1 cellular context compared by ENCODE assay signal in the genomic region with DNA sequence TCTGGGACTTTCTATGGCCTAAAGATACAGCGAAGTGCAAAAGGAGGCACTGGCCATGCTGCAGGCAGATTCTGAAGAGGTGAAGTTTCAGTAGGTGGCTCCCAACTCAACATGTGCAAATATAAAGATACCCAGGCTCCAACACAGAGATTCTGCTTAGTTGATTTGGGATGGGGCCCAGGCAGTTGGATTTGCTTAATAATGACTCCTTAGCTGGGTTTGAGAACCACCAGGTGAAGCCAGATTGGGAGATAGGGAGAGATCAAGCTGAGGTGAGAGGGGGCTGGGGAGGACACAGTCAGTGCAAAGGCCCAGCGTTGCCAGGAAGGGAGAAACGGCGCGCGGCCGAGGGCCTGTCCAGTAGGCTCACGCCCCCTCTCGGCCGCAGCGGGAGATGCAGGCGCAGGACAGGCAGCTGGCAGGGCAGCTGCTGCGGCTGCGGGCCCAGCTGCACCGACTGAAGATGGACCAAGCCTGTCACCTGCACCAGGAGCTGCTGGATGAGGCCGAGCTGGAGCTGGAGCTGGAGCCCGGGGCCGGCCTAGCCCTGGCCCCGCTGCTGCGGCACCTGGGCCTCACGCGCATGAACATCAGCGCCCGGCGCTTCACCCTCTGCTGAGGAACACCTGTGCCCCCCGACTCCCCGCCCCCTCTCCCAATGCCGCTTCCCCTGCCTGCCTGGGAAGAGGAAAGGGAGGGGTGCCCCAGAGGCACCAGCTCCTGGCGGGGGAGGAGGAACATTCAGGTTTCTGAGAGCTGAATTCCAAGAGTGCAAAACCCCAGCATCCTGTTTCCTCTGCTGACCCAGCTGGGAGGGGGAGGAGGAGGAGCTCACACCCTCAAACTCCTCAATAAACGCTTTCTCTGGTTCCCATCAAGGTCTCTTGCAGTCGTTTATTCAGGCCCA.
TF ChIP-seq lines count a peak whose summit lies in the region.

No MANE protein-coding gene starts in this region.

TF ChIP-seq in HepG2, 621 proteins besides CTCF, POLR2A, EP300 and RAD21 (continued from another document and continues in another):
- TF ChIP-seq DNMT1 (CRISPR knock-in tag; IDR thresholded peaks at IDR 0.05) (peak; percentile 76; the same call in 1 of the 2 replicates), ZNF235 (CRISPR knock-in tag; IDR thresholded peaks at IDR 0.05; ENCODE audit: borderline replicate concordance) (no peak), KLF11 (CRISPR knock-in tag; IDR thresholded peaks at IDR 0.05) (no peak), ZBTB39 (CRISPR knock-in tag; IDR thresholded peaks at IDR 0.05) (no peak), NFE2 (CRISPR knock-in tag; IDR thresholded peaks at IDR 0.05) (no peak), CBFB (CRISPR knock-in tag; IDR thresholded peaks at IDR 0.05) (no peak), ZBTB38 (CRISPR knock-in tag; IDR thresholded peaks at IDR 0.05) (peak; percentile 91), SMYD3 (CRISPR knock-in tag; IDR thresholded peaks at IDR 0.05) (no peak), HNRNPL (IDR thresholded peaks at IDR 0.05; ENCODE audit: low read depth, low read length) (0 out of 2 replicates have a peak, but pooled peaks have one; percentile 50), TSC22D2 (CRISPR knock-in tag; IDR thresholded peaks at IDR 0.05; ENCODE audit: borderline replicate concordance) (no peak), ZUFSP (CRISPR knock-in tag; IDR thresholded peaks at IDR 0.05; ENCODE audit: borderline replicate concordance) (no peak), BATF2 (CRISPR knock-in tag; IDR thresholded peaks at IDR 0.05) (no peak), ZNF761 (CRISPR knock-in tag; conservative IDR thresholded peaks at IDR 0.05) (no peak), ZNF292 (CRISPR knock-in tag; IDR thresholded peaks at IDR 0.05; ENCODE audit: borderline replicate concordance, low read depth) (peak; percentile 97), KLF16 (CRISPR knock-in tag; IDR thresholded peaks at IDR 0.05) (no peak), GTF2F1 (IDR thresholded peaks at IDR 0.05; ENCODE audit: low read length) (no peak), CEBPB (IDR thresholded peaks at IDR 0.05; ENCODE audit: borderline replicate concordance, low read depth, low read length) (no peak), MAZ (IDR thresholded peaks at IDR 0.05; ENCODE audit: borderline replicate concordance, low read depth, low read length) (no peak), MAZ (CRISPR knock-in tag; IDR thresholded peaks at IDR 0.05; ENCODE audit: low read depth) (peak; percentile 72), POLR2G (IDR thresholded peaks at IDR 0.05; ENCODE audit: low read depth, low read length) (no peak), CCAR2 (optimal IDR thresholded peaks at IDR 0.05; ENCODE audit: low read depth, low read length) (no peak), ZNF569 (CRISPR knock-in tag; IDR thresholded peaks at IDR 0.05; ENCODE audit: borderline replicate concordance) (no peak), ZNF530 (CRISPR knock-in tag; IDR thresholded peaks at IDR 0.05; ENCODE audit: low read depth) (no peak), ZNF674 (CRISPR knock-in tag; IDR thresholded peaks at IDR 0.05; ENCODE audit: low read depth) (no peak), RAD51 (IDR thresholded peaks at IDR 0.05; ENCODE audit: borderline replicate concordance) (no peak), ISL2 (CRISPR knock-in tag; IDR thresholded peaks at IDR 0.05) (no peak), HHEX (CRISPR knock-in tag; IDR thresholded peaks at IDR 0.05) (no peak), ZKSCAN1 (IDR thresholded peaks at IDR 0.05; ENCODE audit: low read length) (peak; percentile 54; the same call in 1 of the 2 replicates), THRA (CRISPR knock-in tag; IDR thresholded peaks at IDR 0.05; ENCODE audit: borderline replicate concordance) (peak; percentile 70; the same call in 1 of the 2 replicates), ZNF572 (CRISPR knock-in tag; IDR thresholded peaks at IDR 0.05) (no peak), THAP9 (CRISPR knock-in tag; IDR thresholded peaks at IDR 0.05; ENCODE audit: borderline replicate concordance) (no peak), SIN3B (IDR thresholded peaks at IDR 0.05; ENCODE audit: low read length) (no peak), ZNF362 (CRISPR knock-in tag; IDR thresholded peaks at IDR 0.05; ENCODE audit: borderline replicate concordance) (no peak; the same call in 1 of the 2 replicates), RBFOX2 (IDR thresholded peaks at IDR 0.05; ENCODE audit: low read depth, low read length) (no peak), TCF7 (IDR thresholded peaks at IDR 0.05; ENCODE audit: low read depth) (no peak), PAWR (CRISPR knock-in tag; IDR thresholded peaks at IDR 0.05; ENCODE audit: borderline replicate concordance) (no peak), ZNF549 (CRISPR knock-in tag; IDR thresholded peaks at IDR 0.05) (no peak), ZNF570 (CRISPR knock-in tag; IDR thresholded peaks at IDR 0.05; ENCODE audit: borderline replicate concordance) (no peak), MYC (CRISPR knock-in tag; IDR thresholded peaks at IDR 0.05; ENCODE audit: borderline replicate concordance) (peak; percentile 79; the same call in 1 of the 2 replicates), GABPB1 (CRISPR knock-in tag; IDR thresholded peaks at IDR 0.05) (peak; percentile 75), CBX5 (CRISPR knock-in tag; IDR thresholded peaks at IDR 0.05; ENCODE audit: borderline replicate concordance) (peak; percentile 81; the same call in 1 of the 2 replicates)
- TF ChIP-seq, protein P1, sequence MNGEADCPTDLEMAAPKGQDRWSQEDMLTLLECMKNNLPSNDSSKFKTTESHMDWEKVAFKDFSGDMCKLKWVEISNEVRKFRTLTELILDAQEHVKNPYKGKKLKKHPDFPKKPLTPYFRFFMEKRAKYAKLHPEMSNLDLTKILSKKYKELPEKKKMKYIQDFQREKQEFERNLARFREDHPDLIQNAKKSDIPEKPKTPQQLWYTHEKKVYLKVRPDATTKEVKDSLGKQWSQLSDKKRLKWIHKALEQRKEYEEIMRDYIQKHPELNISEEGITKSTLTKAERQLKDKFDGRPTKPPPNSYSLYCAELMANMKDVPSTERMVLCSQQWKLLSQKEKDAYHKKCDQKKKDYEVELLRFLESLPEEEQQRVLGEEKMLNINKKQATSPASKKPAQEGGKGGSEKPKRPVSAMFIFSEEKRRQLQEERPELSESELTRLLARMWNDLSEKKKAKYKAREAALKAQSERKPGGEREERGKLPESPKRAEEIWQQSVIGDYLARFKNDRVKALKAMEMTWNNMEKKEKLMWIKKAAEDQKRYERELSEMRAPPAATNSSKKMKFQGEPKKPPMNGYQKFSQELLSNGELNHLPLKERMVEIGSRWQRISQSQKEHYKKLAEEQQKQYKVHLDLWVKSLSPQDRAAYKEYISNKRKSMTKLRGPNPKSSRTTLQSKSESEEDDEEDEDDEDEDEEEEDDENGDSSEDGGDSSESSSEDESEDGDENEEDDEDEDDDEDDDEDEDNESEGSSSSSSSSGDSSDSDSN (CRISPR knock-in tag; IDR thresholded peaks at IDR 0.05): peak; percentile 74
- TF ChIP-seq, protein P2, sequence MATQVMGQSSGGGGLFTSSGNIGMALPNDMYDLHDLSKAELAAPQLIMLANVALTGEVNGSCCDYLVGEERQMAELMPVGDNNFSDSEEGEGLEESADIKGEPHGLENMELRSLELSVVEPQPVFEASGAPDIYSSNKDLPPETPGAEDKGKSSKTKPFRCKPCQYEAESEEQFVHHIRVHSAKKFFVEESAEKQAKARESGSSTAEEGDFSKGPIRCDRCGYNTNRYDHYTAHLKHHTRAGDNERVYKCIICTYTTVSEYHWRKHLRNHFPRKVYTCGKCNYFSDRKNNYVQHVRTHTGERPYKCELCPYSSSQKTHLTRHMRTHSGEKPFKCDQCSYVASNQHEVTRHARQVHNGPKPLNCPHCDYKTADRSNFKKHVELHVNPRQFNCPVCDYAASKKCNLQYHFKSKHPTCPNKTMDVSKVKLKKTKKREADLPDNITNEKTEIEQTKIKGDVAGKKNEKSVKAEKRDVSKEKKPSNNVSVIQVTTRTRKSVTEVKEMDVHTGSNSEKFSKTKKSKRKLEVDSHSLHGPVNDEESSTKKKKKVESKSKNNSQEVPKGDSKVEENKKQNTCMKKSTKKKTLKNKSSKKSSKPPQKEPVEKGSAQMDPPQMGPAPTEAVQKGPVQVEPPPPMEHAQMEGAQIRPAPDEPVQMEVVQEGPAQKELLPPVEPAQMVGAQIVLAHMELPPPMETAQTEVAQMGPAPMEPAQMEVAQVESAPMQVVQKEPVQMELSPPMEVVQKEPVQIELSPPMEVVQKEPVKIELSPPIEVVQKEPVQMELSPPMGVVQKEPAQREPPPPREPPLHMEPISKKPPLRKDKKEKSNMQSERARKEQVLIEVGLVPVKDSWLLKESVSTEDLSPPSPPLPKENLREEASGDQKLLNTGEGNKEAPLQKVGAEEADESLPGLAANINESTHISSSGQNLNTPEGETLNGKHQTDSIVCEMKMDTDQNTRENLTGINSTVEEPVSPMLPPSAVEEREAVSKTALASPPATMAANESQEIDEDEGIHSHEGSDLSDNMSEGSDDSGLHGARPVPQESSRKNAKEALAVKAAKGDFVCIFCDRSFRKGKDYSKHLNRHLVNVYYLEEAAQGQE (IDR thresholded peaks at IDR 0.05; ENCODE audit: borderline replicate concordance in 1 of 2, low read depth in 1 of 2, low read length in 2 of 2): no peak
- TF ChIP-seq, protein P3, sequence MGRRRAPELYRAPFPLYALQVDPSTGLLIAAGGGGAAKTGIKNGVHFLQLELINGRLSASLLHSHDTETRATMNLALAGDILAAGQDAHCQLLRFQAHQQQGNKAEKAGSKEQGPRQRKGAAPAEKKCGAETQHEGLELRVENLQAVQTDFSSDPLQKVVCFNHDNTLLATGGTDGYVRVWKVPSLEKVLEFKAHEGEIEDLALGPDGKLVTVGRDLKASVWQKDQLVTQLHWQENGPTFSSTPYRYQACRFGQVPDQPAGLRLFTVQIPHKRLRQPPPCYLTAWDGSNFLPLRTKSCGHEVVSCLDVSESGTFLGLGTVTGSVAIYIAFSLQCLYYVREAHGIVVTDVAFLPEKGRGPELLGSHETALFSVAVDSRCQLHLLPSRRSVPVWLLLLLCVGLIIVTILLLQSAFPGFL (CRISPR knock-in tag; IDR thresholded peaks at IDR 0.05): no peak
